ENCODE assay signal across 10 cellular contexts in the genomic region with DNA sequence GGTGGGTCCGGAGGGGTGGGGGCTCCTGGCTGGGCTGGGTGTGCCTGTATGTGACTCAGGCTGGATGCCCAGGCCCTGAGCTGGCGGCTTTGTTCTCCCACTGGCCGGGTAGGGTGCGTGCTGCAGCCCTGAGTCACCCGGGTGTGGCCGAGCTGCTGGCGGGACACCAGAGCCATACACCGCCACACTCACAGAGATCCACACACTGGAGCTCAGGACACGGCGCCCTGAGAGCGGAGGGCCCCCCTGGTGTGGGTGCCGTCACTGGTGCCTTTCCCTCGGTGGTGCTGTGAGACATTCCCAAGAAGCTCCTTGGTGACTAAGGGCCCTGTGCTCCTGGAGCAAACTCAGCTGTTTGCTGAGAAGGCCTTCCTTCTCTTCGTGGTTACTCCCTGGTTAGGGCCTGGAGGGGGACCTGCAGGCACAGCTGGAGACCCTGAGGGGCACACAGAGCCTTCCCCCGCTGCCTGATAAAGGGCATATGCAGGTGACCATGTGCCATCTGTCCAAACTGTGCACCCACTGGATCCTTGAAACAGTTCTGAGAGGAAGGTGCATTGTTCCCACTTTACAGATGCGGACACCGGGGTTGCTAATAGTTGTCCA. TPM values are rescaled to one million over a fixed set of nuclear protein-coding genes. Genes with fewer than 3 reads are reported as not detected.
DNase-seq lines count a peak whose midpoint lies in the region; ATAC-seq and TF ChIP-seq lines count a peak whose summit lies in the region.
"Had no signal": no experiment of that assay in that cellular context is flagged by ENCODE, and none has a peak within 500 bp of the region (broad histone marks: within the 10 kb centered on the region; RNA-seq: fewer than 3 reads in every experiment).

No MANE protein-coding gene starts in this region.

- 16 to 38% methylated on average over 5 to 15 of the region's 17 CpGs for WGBS in lower leg skin, 2 donors
- WGBS in aorta, 2 donors, result 17 to 21% methylated on average over 17 of the region's 17 CpGs

- DNase-seq in activated CD4-positive, alpha-beta T cell treated with anti-CD3 and anti-CD28 coated beads, Interleukin-2, amount 10 ng/mL, durations not matched to agents 7 days and 5 days, result no peak
- no peak for DNase-seq in activated CD4-positive, alpha-beta T cell treated with anti-CD3 and anti-CD28 coated beads for 4 hours
- DNase-seq in lower leg skin (ENCODE audit: low spot score in 2 of 2) (peak; percentile 93 to 99), aorta (peak; percentile 96 to 98), NCI-H1092 treated with DMSO at 0.1 percent for 48 hours (lab: John Stamatoyannopoulos, UW) (no peak)
- DNase-seq: DND-41 had no signal

- H3K4me3 ChIP-seq in lower leg skin (ENCODE audit: low read depth, poor library complexity, severe bottlenecking) (no peak overlapping the region), aorta (ENCODE audit: low read length in 2 of 2) (no peak overlapping the region)

- no peaks in the 10 kb centered on the region for H3K36me3 Mint-ChIP-seq in activated CD4-positive, alpha-beta T cell treated with anti-CD3 and anti-CD28 coated beads, Interleukin-2, amount 10 ng/mL, durations not matched to agents 7 days and 5 days (ENCODE audit: low read depth)

- no peaks in the 10 kb centered on the region for H3K9me3 Mint-ChIP-seq in activated CD4-positive, alpha-beta T cell treated with anti-CD3 and anti-CD28 coated beads, Interleukin-2, amount 10 ng/mL, durations not matched to agents 7 days and 5 days

- no peak for TF ChIP-seq POLR2A in lower leg skin (IDR thresholded peaks at IDR 0.05)

- H3K9me3 ChIP-seq in aorta (ENCODE audit: control insufficient read depth, low read length), result no peaks in the 10 kb centered on the region

- no peaks in the 10 kb centered on the region for H3K36me3 ChIP-seq in aorta (ENCODE audit: control insufficient read depth in 1 of 2, insufficient read depth in 2 of 2, low read length in 1 of 2)

- peak overlapping the region; percentile 60 for H3K27ac Mint-ChIP-seq in activated CD4-positive, alpha-beta T cell treated with anti-CD3 and anti-CD28 coated beads, Interleukin-2, amount 10 ng/mL, durations not matched to agents 7 days and 5 days

- no peak for TF ChIP-seq CTCF in lower leg skin (IDR thresholded peaks at IDR 0.05)

- peaks cover 9% of the 10 kb centered on the region for H3K4me1 Mint-ChIP-seq in activated CD4-positive, alpha-beta T cell treated with anti-CD3 and anti-CD28 coated beads, Interleukin-2, amount 10 ng/mL, durations not matched to agents 7 days and 5 days

- CTCF ChIA-PET in activated CD4-positive, alpha-beta T cell treated with anti-CD3 and anti-CD28 coated beads, Interleukin-2, amount 10 ng/mL, durations not matched to agents 7 days and 5 days (lab: Charles Lee), result interaction anchor here (0.6 to 1.6 kb wide), 5 partner anchors 9 to 841 kb away, joined by 3 to 4 read pairs (median 3); no protein-coding TSS in a partner anchor

- no peaks in the 10 kb centered on the region for H3K27me3 ChIP-seq in aorta (ENCODE audit: control insufficient read depth in 1 of 2, insufficient read depth in 2 of 2, low read length in 1 of 2)

- ATAC-seq in aorta (ENCODE audit: low FRiP score) (peak; percentile 88), GM19324 (IDR thresholded peaks at IDR 0.05; ENCODE audit: low FRiP score, unreplicated experiment) (no peak), HG03520 (IDR thresholded peaks at IDR 0.05; ENCODE audit: unreplicated experiment) (no peak)

- POLR2A ChIA-PET in activated CD4-positive, alpha-beta T cell treated with anti-CD3 and anti-CD28 coated beads, Interleukin-2, amount 10 ng/mL, durations not matched to agents 7 days and 5 days (lab: Charles Lee), result no interaction called here

- H3K27ac ChIP-seq in cingulate gyrus (ENCODE audit: low read depth, low read length), result peak overlapping the region; percentile 29
- peak overlapping the region in 1 of 2 donors; percentile 64 for H3K27ac ChIP-seq in aorta (ENCODE audit: low read depth in 1 of 2, low read length in 2 of 2)

- peaks cover 0 to 2% of the 10 kb centered on the region in 2 donors for H3K4me1 ChIP-seq in aorta (ENCODE audit: control insufficient read depth in 1 of 2, insufficient read depth in 2 of 2, low read length in 2 of 2)

- peaks cover 2% of the 10 kb centered on the region for H3K27me3 Mint-ChIP-seq in activated CD4-positive, alpha-beta T cell treated with anti-CD3 and anti-CD28 coated beads, Interleukin-2, amount 10 ng/mL, durations not matched to agents 7 days and 5 days

- intact Hi-C loops in lower leg skin (cut with DNase I; ENCODE audit: low total_unique reads) (no loop called here), aorta (cut with DNase I) (loop anchor here in 1 of 2 donors (5.0 kb wide), 1 partner anchor 730 kb away; no protein-coding TSS in a partner anchor)

- H3K4me3 Mint-ChIP-seq in activated CD4-positive, alpha-beta T cell treated with anti-CD3 and anti-CD28 coated beads, Interleukin-2, amount 10 ng/mL, durations not matched to agents 7 days and 5 days, result no peak overlapping the region

RNA-seq across cellular contexts. Expression of a gene that starts 44.3 kb away (rescaled TPM):
- total RNA-seq in activated CD4-positive, alpha-beta T cell treated with anti-CD3 and anti-CD28 coated beads, Interleukin-2, amount 10 ng/mL, durations not matched to agents 7 days and 5 days, result not detected
- total RNA-seq in lower leg skin (100 to 1,000 TPM; 269 to 349 (median 275) TPM), aorta (under 1 TPM; 0.12 to 0.71 TPM)
- under 1 TPM in 1 of 2 donors, not detected in 1; 0.20 TPM for polyA plus RNA-seq in aorta
- polyA plus RNA-seq: neural cell had no signal

Comparison
In these comparisons a context has a peak if more than half of its experiments do, and no peak if none do; other contexts are left out.
1. DNase-seq: peak in lower leg skin (2 of 2) and aorta (2 of 2); none in activated CD4-positive, alpha-beta T cell treated with anti-CD3 and anti-CD28 coated beads, Interleukin-2, amount 10 ng/mL, durations not matched to agents 7 days and 5 days (single experiment), activated CD4-positive, alpha-beta T cell treated with anti-CD3 and anti-CD28 coated beads for 4 hours (0 of 2) and NCI-H1092 treated with DMSO at 0.1 percent for 48 hours (single experiment).
2. RNA of a gene that starts 44.3 kb away (total RNA-seq): 269 to 349 TPM in lower leg skin; 0.12 to 0.71 TPM in aorta and not detected in activated CD4-positive, alpha-beta T cell treated with anti-CD3 and anti-CD28 coated beads, Interleukin-2, amount 10 ng/mL, durations not matched to agents 7 days and 5 days; every median in the first group is over 100 times any median in the second.